Comparison of ENCODE assay signal across 8 cellular contexts in the genomic region with DNA sequence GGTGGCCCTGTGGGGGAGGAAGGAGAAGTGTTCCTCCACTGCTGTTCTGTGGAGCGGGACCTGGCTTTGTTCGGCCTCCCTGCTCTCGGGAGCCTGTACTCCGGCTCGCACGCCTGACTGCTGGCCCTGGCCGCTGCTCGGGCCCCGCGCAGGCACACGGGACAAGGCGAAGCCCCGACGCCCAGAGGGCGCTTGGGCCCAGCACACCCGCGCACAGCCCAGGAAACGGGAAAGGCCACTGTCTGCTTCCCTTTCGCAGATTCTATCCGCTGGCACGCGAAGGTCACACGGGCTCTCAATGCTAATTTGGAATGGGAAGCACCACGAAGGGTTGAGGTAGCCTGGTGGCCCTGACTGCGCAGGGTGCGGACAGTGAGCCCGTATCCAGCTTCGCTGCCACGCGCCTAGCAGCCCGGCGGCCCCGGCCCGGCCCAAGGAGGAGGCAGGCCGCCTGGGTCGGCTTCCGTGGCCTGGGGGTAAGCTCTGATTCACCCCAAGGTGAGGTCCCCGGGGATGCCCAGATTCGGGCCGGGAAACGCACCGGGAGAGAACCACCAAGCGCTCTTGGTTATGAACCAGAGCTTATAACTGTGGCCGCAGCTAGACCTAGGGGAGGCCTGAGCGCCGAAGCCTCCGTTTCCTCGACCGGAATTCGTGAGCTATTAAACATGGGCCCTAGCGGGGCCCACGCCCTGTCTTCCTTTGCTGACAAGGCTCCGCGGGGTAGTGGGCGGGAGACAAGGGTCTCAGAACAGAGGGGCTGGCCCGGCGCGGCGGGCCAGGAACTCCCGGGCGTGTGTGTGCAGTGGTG. TPM values are rescaled to one million over a fixed set of nuclear protein-coding genes. Genes with fewer than 3 reads are reported as not detected.
DNase-seq lines count a peak whose midpoint lies in the region; ATAC-seq and TF ChIP-seq lines count a peak whose summit lies in the region.

No MANE protein-coding gene starts in this region.

- peak overlapping the region; percentile 72 for H3K4me3 ChIP-seq in GM23248
- peak overlapping the region; percentile 53 for H3K4me3 ChIP-seq in iPS-15b (ENCODE audit: low read depth, low read length)
- H3K4me3 ChIP-seq in gastrocnemius medialis, result peak overlapping the region; percentile 19 to 56 (median 30)

- TF ChIP-seq CTCF in activated B cell treated with CpG ODN at 0.5 μM for 24 hours (IDR thresholded peaks at IDR 0.05) (no peak), gastrocnemius medialis (IDR thresholded peaks at IDR 0.05 in 4 of 5, conservative IDR thresholded peaks at IDR 0.05 in 1 of 5) (no peak)

- no peaks in the 10 kb centered on the region for H3K9me3 Mint-ChIP-seq in activated B cell treated with CpG ODN at 0.5 μM for 24 hours

- H3K27me3 Mint-ChIP-seq in activated B cell treated with CpG ODN at 0.5 μM for 24 hours, result peaks cover 56% of the 10 kb centered on the region

- 0 out of 2 replicates have a peak, but pooled peaks cover 7% of the 10 kb centered on the region for H3K27me3 ChIP-seq in GM23248 (replicated peaks; ENCODE audit: insufficient read depth)
- peaks cover 94% of the 10 kb centered on the region for H3K27me3 ChIP-seq in iPS-15b (ENCODE audit: control insufficient read depth, insufficient read depth, low read length)
- peaks cover 6 to 30% (median 14%) of the 10 kb centered on the region in 3 donors for H3K27me3 ChIP-seq in gastrocnemius medialis

- peak overlapping the region; percentile 24 for H3K27ac Mint-ChIP-seq in activated B cell treated with CpG ODN at 0.5 μM for 24 hours

- H2AFZ ChIP-seq in GM23248, result peak overlapping the region; percentile 78

- peaks cover 3% of the 10 kb centered on the region for H3K36me3 Mint-ChIP-seq in activated B cell treated with CpG ODN at 0.5 μM for 24 hours (ENCODE audit: low read depth)

- H3K4me1 Mint-ChIP-seq in activated B cell treated with CpG ODN at 0.5 μM for 24 hours, result peaks cover 13% of the 10 kb centered on the region

- 81 to 85% methylated on average over 50 to 61 of the region's 61 CpGs for WGBS in GM23248 (ENCODE audit: low coverage in 1 of 2, low lambda C conversion rate in 2 of 2, missing lambda C conversion rate in 2 of 2), 2 experiments

- no peaks in the 10 kb centered on the region for H4K20me1 ChIP-seq in GM23248 (ENCODE audit: insufficient read depth)

- H3K4me1 ChIP-seq in GM23248 (ENCODE audit: insufficient read depth) (peaks cover 19% of the 10 kb centered on the region), iPS-15b (ENCODE audit: control insufficient read depth, insufficient read depth, low read length) (peaks cover 2% of the 10 kb centered on the region), gastrocnemius medialis (peaks cover 0 to 4% of the 10 kb centered on the region in 2 donors)

- no peak for DNase-seq in GM23248
- no peak for DNase-seq in activated B cell treated with CpG ODN at 0.5 μM for 24 hours
- DNase-seq in gastrocnemius medialis, result no peak
- no peak for DNase-seq in epidermal melanocyte (ENCODE audit: insufficient read length, low spot score)
- DNase-seq in activated effector memory CD4-positive, alpha-beta T cell treated with Interleukin-2 at 50 U/mL for 16 hours, result no peak
- DNase-seq in NCI-H146 (lab: John Stamatoyannopoulos, UW), result no peak

- peak overlapping the region; percentile 72 for H3K4me3 Mint-ChIP-seq in activated B cell treated with CpG ODN at 0.5 μM for 24 hours

- in situ Hi-C loops in GM23248 (cut with MboI) (no loop called here), gastrocnemius medialis (cut with MboI; ENCODE audit: low sequenced_read_pairs in 4 of 4) (loop anchor here in 3 of 4 donors (25.0 kb wide), 2 partner anchors 221 to 846 kb away; no protein-coding TSS in a partner anchor)

- CTCF ChIA-PET in activated B cell treated with CpG ODN at 0.5 μM for 24 hours (lab: Charles Lee), result interaction anchor here (0.9 to 2.5 kb wide), 6 partner anchors 11 to 857 kb away, joined by 3 to 19 read pairs (median 5); no protein-coding TSS in a partner anchor

- POLR2A ChIA-PET in activated B cell treated with CpG ODN at 0.5 μM for 24 hours (lab: Charles Lee), result no interaction called here

- H3K9me3 ChIP-seq in GM23248 (ENCODE audit: low read depth) (no peaks in the 10 kb centered on the region), iPS-15b (ENCODE audit: control insufficient read depth, insufficient read depth, low read length) (no peaks in the 10 kb centered on the region), gastrocnemius medialis (no peaks in the 10 kb centered on the region)

- H3K36me3 ChIP-seq in GM23248 (ENCODE audit: low read depth) (no peaks in the 10 kb centered on the region), iPS-15b (ENCODE audit: control insufficient read depth, insufficient read depth, low read length) (no peaks in the 10 kb centered on the region), gastrocnemius medialis (no peaks in the 10 kb centered on the region)

- no peak for TF ChIP-seq POLR2A in gastrocnemius medialis (IDR thresholded peaks at IDR 0.05)

- H3K27ac ChIP-seq in GM23248 (no peak overlapping the region), gastrocnemius medialis (no peak overlapping the region)

- no peaks in the 10 kb centered on the region for H3K79me2 ChIP-seq in GM23248 (ENCODE audit: insufficient read depth)

- peak; percentile 21 for ATAC-seq in activated B cell treated with CpG ODN at 0.5 μM for 24 hours (ENCODE audit: low read depth)
- no peak for ATAC-seq in gastrocnemius medialis
- ATAC-seq in GM19035 (IDR thresholded peaks at IDR 0.05; ENCODE audit: unreplicated experiment), result no peak

- H3F3A ChIP-seq in GM23248 (ENCODE audit: insufficient read depth), result peaks cover 24% of the 10 kb centered on the region

- H3K4me2 ChIP-seq in GM23248 (ENCODE audit: unreplicated experiment), result peak overlapping the region; percentile 98

- intact Hi-C loops in activated B cell treated with CpG ODN at 0.5 μM for 24 hours (cut with micrococcal nuclease) (loop anchor here (1.0 kb wide), 1 partner anchor 21 kb away; no protein-coding TSS in a partner anchor), gastrocnemius medialis (cut with DNase I; ENCODE audit: low total_unique reads) (loop anchor here (1.0 to 5.0 kb wide), 4 partner anchors 66 to 857 kb away; no protein-coding TSS in a partner anchor)

- H3K9me2 ChIP-seq in GM23248 (ENCODE audit: insufficient read depth), result no peaks in the 10 kb centered on the region

- H3K9ac ChIP-seq in GM23248, result peak overlapping the region; percentile 73
- no peak overlapping the region for H3K9ac ChIP-seq in iPS-15b (ENCODE audit: low read depth, low read length)

RNA-seq across cellular contexts. Expression of a gene that starts 19.7 kb away (rescaled TPM):
- 32.2 and 38.7 TPM in 2 replicates for total RNA-seq in GM23248 (2014; rRNA removed; shearing (Covaris generic))
- polyA plus RNA-seq in GM23248 (2016; fragmentation: Nextera tagmentation; extraction: Ambion mirVana), result 39.8 and 41.7 TPM in 2 replicates
- total RNA-seq in activated B cell treated with CpG ODN at 0.5 μM for 24 hours, result 0.09 and 0.15 TPM in 2 replicates
- total RNA-seq in gastrocnemius medialis, result 100 to 1,000 TPM in 3 of 4 donors, 10 to 100 TPM in 1; 91.4 to 275 (median 245) TPM

Comparison
In these comparisons a context has a peak if more than half of its experiments do, and no peak if none do; other contexts are left out.
1. RNA of a gene that starts 19.7 kb away (total RNA-seq): 91.4 to 275 TPM in gastrocnemius medialis and 32.2 to 38.7 TPM in GM23248; 0.09 to 0.15 TPM in activated B cell treated with CpG ODN at 0.5 μM for 24 hours; every median in the first group is over 10 times any median in the second.
2. Peak in every context shown above with its lines, with median percentiles within 50 percentile points of each other: H3K4me3 ChIP-seq.